8 cellular contexts compared by ENCODE assay signal in the genomic region with DNA sequence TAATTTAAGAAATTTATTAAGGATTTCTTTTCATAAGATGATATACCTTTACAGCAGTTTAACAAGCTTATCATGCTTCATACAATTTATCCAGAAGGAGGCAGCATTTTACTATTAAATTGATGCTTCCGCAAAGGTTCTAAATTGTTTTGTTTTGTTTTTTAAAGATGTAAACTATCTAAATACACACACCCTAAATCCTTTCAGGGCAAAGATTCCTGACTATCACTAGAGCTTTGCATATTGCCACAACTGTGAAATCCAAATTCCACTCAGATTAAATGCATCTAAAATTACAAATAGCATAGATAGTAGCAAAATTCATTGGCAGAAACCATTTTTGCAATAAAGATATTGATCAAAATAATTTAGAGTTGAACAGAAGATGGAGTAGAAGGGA. TPM values are rescaled to one million over a fixed set of nuclear protein-coding genes. Genes with fewer than 3 reads are reported as not detected.
DNase-seq lines count a peak whose midpoint lies in the region; TF ChIP-seq lines count a peak whose summit lies in the region.

No MANE protein-coding gene starts in this region.

- no peak overlapping the region for H3K4me3 Mint-ChIP-seq in activated naive CD4-positive, alpha-beta T cell treated with anti-CD3 and anti-CD28 coated beads for 36 hours

- no peak overlapping the region for H3K27ac Mint-ChIP-seq in activated naive CD4-positive, alpha-beta T cell treated with anti-CD3 and anti-CD28 coated beads for 36 hours

- no peaks in the 10 kb centered on the region for H3K36me3 ChIP-seq in sigmoid colon

- H3K27me3 ChIP-seq in sigmoid colon, result no peaks in the 10 kb centered on the region

- CTCF ChIA-PET in activated naive CD4-positive, alpha-beta T cell treated with anti-CD3 and anti-CD28 coated beads for 36 hours (lab: Charles Lee), result interaction anchor here (1.2 to 1.3 kb wide), 2 partner anchors 24 to 33 kb away, joined by 4 to 6 read pairs; no protein-coding TSS in a partner anchor

- H3K27ac ChIP-seq in sigmoid colon, result no peak overlapping the region

- H3K27me3 Mint-ChIP-seq in activated naive CD4-positive, alpha-beta T cell treated with anti-CD3 and anti-CD28 coated beads for 36 hours (ENCODE audit: low read depth), result no peaks in the 10 kb centered on the region

- TF ChIP-seq CTCF in epithelial cell of esophagus (IDR thresholded peaks at IDR 0.05; ENCODE audit: insufficient read depth, low read depth, low read length, missing control alignments) (no peak), sigmoid colon (IDR thresholded peaks at IDR 0.05) (peak; percentile 27 to 58 (median 34))

- intact Hi-C loops in sigmoid colon (cut with DNase I), result loop anchor here (2.0 to 5.0 kb wide), 4 partner anchors 38 to 288 kb away; a partner anchor contains a TSS
- intact Hi-C loops in activated naive CD4-positive, alpha-beta T cell treated with anti-CD3 and anti-CD28 coated beads for 36 hours (cut with micrococcal nuclease), result loop anchor here (1.0 to 2.0 kb wide), 3 partner anchors 35 to 368 kb away; no protein-coding TSS in a partner anchor

- DNase-seq in GM04504 (ENCODE audit: low read depth) (peak; percentile 28), NCI-H748 (lab: John Stamatoyannopoulos, UW; ENCODE audit: unreplicated experiment) (peak; percentile 11), epithelial cell of esophagus (ENCODE audit: low read depth) (peak; percentile 44), sigmoid colon (no peak), NCI-H226 (no peak), DMS79 (lab: John Stamatoyannopoulos, UW) (no peak)
- no peak for DNase-seq in stimulated activated naive CD4-positive, alpha-beta T cell treated with Interleukin-2 at 50 U/mL for 16 hours (lab: John Stamatoyannopoulos, UW)
- DNase-seq in activated naive CD4-positive, alpha-beta T cell treated with anti-CD3 and anti-CD28 coated beads for 36 hours, result no peak

- no peaks in the 10 kb centered on the region for H3K4me1 Mint-ChIP-seq in activated naive CD4-positive, alpha-beta T cell treated with anti-CD3 and anti-CD28 coated beads for 36 hours (ENCODE audit: low read depth)

- 24 to 42% methylated on average over 1 of the region's 1 CpG for WGBS in sigmoid colon, 2 donors

- peaks cover 4% of the 10 kb centered on the region for H3K36me3 Mint-ChIP-seq in activated naive CD4-positive, alpha-beta T cell treated with anti-CD3 and anti-CD28 coated beads for 36 hours (ENCODE audit: low read depth)

- H3K4me1 ChIP-seq in sigmoid colon, result peaks cover 0 to 11% (median 7%) of the 10 kb centered on the region in 4 donors

- TF ChIP-seq POLR2A in sigmoid colon (IDR thresholded peaks at IDR 0.05), result no peak

- no peaks in the 10 kb centered on the region for H3K9me3 Mint-ChIP-seq in activated naive CD4-positive, alpha-beta T cell treated with anti-CD3 and anti-CD28 coated beads for 36 hours

- TF ChIP-seq EP300 in sigmoid colon (IDR thresholded peaks at IDR 0.05), result no peak

- no peak overlapping the region for H3K4me3 ChIP-seq in epithelial cell of esophagus (ENCODE audit: low read length)
- no peak overlapping the region for H3K4me3 ChIP-seq in sigmoid colon

- H3K9me3 ChIP-seq in sigmoid colon, result no peaks in the 10 kb centered on the region

RNA-seq across cellular contexts. Expression of a gene that starts 44.5 kb away (rescaled TPM):
- total RNA-seq in sigmoid colon, result 100 to 1,000 TPM; 110 to 403 (median 215) TPM
- polyA plus RNA-seq in sigmoid colon, result 10 to 100 TPM; 25.2 to 67.9 (median 28.8) TPM
- 100 to 1,000 TPM; 206 to 214 TPM for total RNA-seq in activated naive CD4-positive, alpha-beta T cell treated with anti-CD3 and anti-CD28 coated beads for 36 hours

Comparison
In these comparisons a context has a peak if more than half of its experiments do, and no peak if none do; other contexts are left out.
1. DNase-seq: peak in GM04504 (single experiment), NCI-H748 (single experiment) and epithelial cell of esophagus (single experiment); none in sigmoid colon (single experiment), stimulated activated naive CD4-positive, alpha-beta T cell treated with Interleukin-2 at 50 U/mL for 16 hours (single experiment), NCI-H226 (single experiment), DMS79 (single experiment) and activated naive CD4-positive, alpha-beta T cell treated with anti-CD3 and anti-CD28 coated beads for 36 hours (single experiment).